Comparison of ENCODE assay signal across 9 cellular contexts in the genomic region with DNA sequence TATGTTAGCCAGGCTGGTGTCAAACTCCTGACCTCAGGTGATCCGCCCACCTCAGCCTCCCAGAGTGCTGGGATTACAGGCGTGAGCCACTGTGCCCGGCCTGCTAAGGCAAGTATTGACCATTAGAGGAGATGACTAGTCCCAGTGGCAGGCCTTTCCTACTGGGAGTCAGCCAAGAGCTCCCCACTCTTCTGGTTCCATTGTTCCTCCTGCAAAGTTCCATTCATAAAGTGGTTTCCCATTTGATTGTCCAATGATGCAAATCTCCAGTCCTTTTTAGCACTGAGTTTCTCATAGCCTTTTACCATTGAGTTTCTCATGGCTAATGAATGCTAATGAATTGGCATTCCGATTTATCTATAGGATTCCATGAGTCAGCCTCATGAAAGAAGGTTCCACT.
"Had no signal": no experiment of that assay in that cellular context is flagged by ENCODE, and none has a peak within 500 bp of the region (broad histone marks: within the 10 kb centered on the region; RNA-seq: fewer than 3 reads in every experiment).

No MANE protein-coding gene starts in this region.

- ATAC-seq: GM23338 had no signal

- H3K4me3 ChIP-seq: GM23338 had no signal

- H3K9ac ChIP-seq: KMS-11 had no signal

- H3K4me2 ChIP-seq: GM23338, KMS-11 had no signal

- H2AFZ ChIP-seq: GM23338 had no signal

- DNase-seq: H9, HCEC 1CT, IMR-90, KBM-7 had no signal

- FAIRE-seq: H1, H54 had no signal

- H3K27ac ChIP-seq: HL-60, KMS-11 had no signal
